17 cellular contexts compared by ENCODE assay signal in genomic region chr20:52305843-52306242, GRCh38.
DNase-seq lines count a peak whose midpoint lies in the region; ATAC-seq lines count a peak whose summit lies in the region.
"Had no signal": no experiment of that assay in that cellular context is flagged by ENCODE, and none has a peak within 500 bp of the region (broad histone marks: within the 10 kb centered on the region; RNA-seq: fewer than 3 reads in every experiment).

No MANE protein-coding gene starts in this region.

- peaks cover 5% of the 10 kb centered on the region for H3K27me3 Mint-ChIP-seq in T-helper 1 cell treated with Interleukin-12 subunit alpha and Interleukin-12 subunit beta and Interleukin-4 antibody, amounts not matched to agents 30 μg/mL and 1 μg/mL, for 36 hours (ENCODE audit: low read depth)
- no peaks in the 10 kb centered on the region for H3K27me3 Mint-ChIP-seq in activated naive CD8-positive, alpha-beta T cell treated with anti-CD3 and anti-CD28 coated beads, Interleukin-2, amount 50 U/mL, for 24 hours
- H3K27me3 Mint-ChIP-seq in stimulated activated naive CD8-positive, alpha-beta T cell treated with anti-CD3 and anti-CD28 coated beads, Interleukin-15, Interleukin-2, amounts not matched to agents 100 ng/mL and 50 ng/mL, for 24 hours, result no peaks in the 10 kb centered on the region

- peak; percentile 19 for DNase-seq in activated CD8-positive, alpha-beta memory T cell treated with anti-CD3 and anti-CD28 coated beads, Interleukin-2, amount 50 U/mL, for 4 hours
- DNase-seq in activated naive CD8-positive, alpha-beta T cell treated with anti-CD3 and anti-CD28 coated beads, Interleukin-2, amount 50 U/mL, for 24 hours, result peak; percentile 8
- DNase-seq in DMS153 treated with DMSO at 0.1 percent for 48 hours (lab: John Stamatoyannopoulos, UW; ENCODE audit: unreplicated experiment) (no peak), NCI-H82 treated with DMSO at 0.1 percent for 48 hours (lab: John Stamatoyannopoulos, UW; ENCODE audit: unreplicated experiment) (no peak)
- DNase-seq: colonic mucosa, EL, GM23248, left lung, NCI-H1694, NCI-H446 treated with DMSO at 0.1 percent for 48 hours, pancreas, SIG-M5, T1000 had no signal

- peaks cover 12% of the 10 kb centered on the region for H3K4me1 Mint-ChIP-seq in T-helper 1 cell treated with Interleukin-12 subunit alpha and Interleukin-12 subunit beta and Interleukin-4 antibody, amounts not matched to agents 30 μg/mL and 1 μg/mL, for 36 hours (ENCODE audit: low read depth)
- peaks cover 52% of the 10 kb centered on the region for H3K4me1 Mint-ChIP-seq in activated naive CD8-positive, alpha-beta T cell treated with anti-CD3 and anti-CD28 coated beads, Interleukin-2, amount 50 U/mL, for 24 hours
- H3K4me1 Mint-ChIP-seq in stimulated activated naive CD8-positive, alpha-beta T cell treated with anti-CD3 and anti-CD28 coated beads, Interleukin-15, Interleukin-2, amounts not matched to agents 100 ng/mL and 50 ng/mL, for 24 hours (ENCODE audit: low read depth), result peaks cover 60% of the 10 kb centered on the region

- H3K4me3 Mint-ChIP-seq in T-helper 1 cell treated with Interleukin-12 subunit alpha and Interleukin-12 subunit beta and Interleukin-4 antibody, amounts not matched to agents 30 μg/mL and 1 μg/mL, for 36 hours, result peak overlapping the region; percentile 7
- H3K4me3 Mint-ChIP-seq in activated naive CD8-positive, alpha-beta T cell treated with anti-CD3 and anti-CD28 coated beads, Interleukin-2, amount 50 U/mL, for 24 hours, result peak overlapping the region; percentile 5
- H3K4me3 Mint-ChIP-seq in stimulated activated naive CD8-positive, alpha-beta T cell treated with anti-CD3 and anti-CD28 coated beads, Interleukin-15, Interleukin-2, amounts not matched to agents 100 ng/mL and 50 ng/mL, for 24 hours, result no peak overlapping the region
- H3K4me3 Mint-ChIP-seq: CD14-positive monocyte had no signal

- ATAC-seq in activated naive CD8-positive, alpha-beta T cell treated with anti-CD3 and anti-CD28 coated beads, Interleukin-2, amount 50 U/mL, for 24 hours, result peak; percentile 60
- no peak for ATAC-seq in HG03457 (IDR thresholded peaks at IDR 0.05; ENCODE audit: unreplicated experiment)
- ATAC-seq: left lung, pancreas had no signal

- H3K36me3 Mint-ChIP-seq in T-helper 1 cell treated with Interleukin-12 subunit alpha and Interleukin-12 subunit beta and Interleukin-4 antibody, amounts not matched to agents 30 μg/mL and 1 μg/mL, for 36 hours (ENCODE audit: low read depth), result no peaks in the 10 kb centered on the region
- H3K36me3 Mint-ChIP-seq in activated naive CD8-positive, alpha-beta T cell treated with anti-CD3 and anti-CD28 coated beads, Interleukin-2, amount 50 U/mL, for 24 hours (ENCODE audit: low read depth), result no peaks in the 10 kb centered on the region
- no peaks in the 10 kb centered on the region for H3K36me3 Mint-ChIP-seq in stimulated activated naive CD8-positive, alpha-beta T cell treated with anti-CD3 and anti-CD28 coated beads, Interleukin-15, Interleukin-2, amounts not matched to agents 100 ng/mL and 50 ng/mL, for 24 hours (ENCODE audit: low read depth)
- H3K36me3 Mint-ChIP-seq: CD14-positive monocyte had no signal

- no peaks in the 10 kb centered on the region for H3K9me3 Mint-ChIP-seq in T-helper 1 cell treated with Interleukin-12 subunit alpha and Interleukin-12 subunit beta and Interleukin-4 antibody, amounts not matched to agents 30 μg/mL and 1 μg/mL, for 36 hours
- H3K9me3 Mint-ChIP-seq in activated naive CD8-positive, alpha-beta T cell treated with anti-CD3 and anti-CD28 coated beads, Interleukin-2, amount 50 U/mL, for 24 hours, result no peaks in the 10 kb centered on the region
- peaks cover 7% of the 10 kb centered on the region for H3K9me3 Mint-ChIP-seq in stimulated activated naive CD8-positive, alpha-beta T cell treated with anti-CD3 and anti-CD28 coated beads, Interleukin-15, Interleukin-2, amounts not matched to agents 100 ng/mL and 50 ng/mL, for 24 hours

- no peak overlapping the region for H3K27ac Mint-ChIP-seq in T-helper 1 cell treated with Interleukin-12 subunit alpha and Interleukin-12 subunit beta and Interleukin-4 antibody, amounts not matched to agents 30 μg/mL and 1 μg/mL, for 36 hours
- H3K27ac Mint-ChIP-seq in activated naive CD8-positive, alpha-beta T cell treated with anti-CD3 and anti-CD28 coated beads, Interleukin-2, amount 50 U/mL, for 24 hours, result peak overlapping the region; percentile 44
- H3K27ac Mint-ChIP-seq in stimulated activated naive CD8-positive, alpha-beta T cell treated with anti-CD3 and anti-CD28 coated beads, Interleukin-15, Interleukin-2, amounts not matched to agents 100 ng/mL and 50 ng/mL, for 24 hours, result peak overlapping the region; percentile 9

Comparison
In these comparisons a context has a peak if more than half of its experiments do, and no peak if none do; other contexts are left out.
1. DNase-seq: peak in activated CD8-positive, alpha-beta memory T cell treated with anti-CD3 and anti-CD28 coated beads, Interleukin-2, amount 50 U/mL, for 4 hours (single experiment) and activated naive CD8-positive, alpha-beta T cell treated with anti-CD3 and anti-CD28 coated beads, Interleukin-2, amount 50 U/mL, for 24 hours (single experiment); none in DMS153 treated with DMSO at 0.1 percent for 48 hours (single experiment) and NCI-H82 treated with DMSO at 0.1 percent for 48 hours (single experiment).